1 cellular context compared by ENCODE assay signal in the genomic region with DNA sequence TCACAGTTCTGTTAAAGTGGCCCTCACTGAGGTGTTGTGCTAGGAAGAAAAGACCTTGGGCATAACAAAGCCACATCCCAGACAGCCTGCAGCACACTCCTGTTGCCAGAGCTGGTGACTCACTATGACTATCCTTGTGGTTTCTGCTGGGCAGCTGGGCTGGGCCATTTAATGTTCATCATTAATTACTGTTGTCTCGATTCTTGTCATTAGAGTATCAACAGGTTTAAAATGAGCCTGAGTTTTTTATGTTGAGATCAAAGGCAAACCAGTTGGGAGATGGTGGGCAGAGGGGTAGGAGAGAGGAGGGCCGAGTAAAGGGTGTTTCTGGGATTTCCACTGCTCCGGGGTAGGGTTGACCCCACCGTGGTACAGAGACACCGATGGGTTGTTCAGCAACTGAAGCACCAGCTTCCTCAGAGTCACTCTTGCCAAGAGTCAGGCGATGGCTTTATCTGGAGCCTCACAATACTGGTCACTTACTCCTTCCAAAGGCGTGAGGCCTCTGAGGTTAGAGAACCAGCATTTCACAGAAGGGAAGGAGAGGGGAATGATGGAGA.
TF ChIP-seq lines count a peak whose summit lies in the region.

No MANE protein-coding gene starts in this region.

TF ChIP-seq in SK-N-SH, 30 proteins besides CTCF, POLR2A, EP300 and RAD21 (continued from another document):
- TF ChIP-seq TCF12 (IDR thresholded peaks at IDR 0.05), result peak; percentile 97
- TF ChIP-seq EZH2phosphoT487 (IDR thresholded peaks at IDR 0.05; ENCODE audit: borderline replicate concordance, low read depth), result no peak
- TF ChIP-seq GATA2 (CRISPR knock-in tag; IDR thresholded peaks at IDR 0.05), result no peak
- TF ChIP-seq RFX5 (IDR thresholded peaks at IDR 0.05; ENCODE audit: low read length), result no peak
- TF ChIP-seq GABPA (IDR thresholded peaks at IDR 0.05; ENCODE audit: low read depth), result no peak
- TF ChIP-seq NFIC (IDR thresholded peaks at IDR 0.05; ENCODE audit: borderline replicate concordance), result peak; percentile 91
- no peak for TF ChIP-seq MXI1 (IDR thresholded peaks at IDR 0.05; ENCODE audit: low read depth, low read length)
- peak; percentile 69; the same call in 1 of the 2 replicates for TF ChIP-seq RXRA (IDR thresholded peaks at IDR 0.05; ENCODE audit: borderline replicate concordance, low read depth)
- TF ChIP-seq RCOR1 (IDR thresholded peaks at IDR 0.05; ENCODE audit: low read length), result no peak
- TF ChIP-seq, protein P1, sequence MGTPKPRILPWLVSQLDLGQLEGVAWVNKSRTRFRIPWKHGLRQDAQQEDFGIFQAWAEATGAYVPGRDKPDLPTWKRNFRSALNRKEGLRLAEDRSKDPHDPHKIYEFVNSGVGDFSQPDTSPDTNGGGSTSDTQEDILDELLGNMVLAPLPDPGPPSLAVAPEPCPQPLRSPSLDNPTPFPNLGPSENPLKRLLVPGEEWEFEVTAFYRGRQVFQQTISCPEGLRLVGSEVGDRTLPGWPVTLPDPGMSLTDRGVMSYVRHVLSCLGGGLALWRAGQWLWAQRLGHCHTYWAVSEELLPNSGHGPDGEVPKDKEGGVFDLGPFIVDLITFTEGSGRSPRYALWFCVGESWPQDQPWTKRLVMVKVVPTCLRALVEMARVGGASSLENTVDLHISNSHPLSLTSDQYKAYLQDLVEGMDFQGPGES (IDR thresholded peaks at IDR 0.05; ENCODE audit: low read depth, low read length), result no peak
- 0 out of 2 replicates have a peak, but pooled peaks have one; percentile 27 for TF ChIP-seq MAX (IDR thresholded peaks at IDR 0.05; ENCODE audit: low read depth)
- TF ChIP-seq FOXM1 (IDR thresholded peaks at IDR 0.05; ENCODE audit: low read depth), result 0 out of 2 replicates have a peak, but pooled peaks have one; percentile 41
- peak; percentile 36; the same call in 1 of the 2 replicates for TF ChIP-seq MEF2A (IDR thresholded peaks at IDR 0.05; ENCODE audit: borderline replicate concordance, low read depth)
- no peak for TF ChIP-seq NRF1 (IDR thresholded peaks at IDR 0.05; ENCODE audit: low read depth, low read length)
- no peak for TF ChIP-seq YY1 (IDR thresholded peaks at IDR 0.05; ENCODE audit: low read depth)
- peak; percentile 98 for TF ChIP-seq FOSL2 (IDR thresholded peaks at IDR 0.05; ENCODE audit: borderline replicate concordance, low read depth)
- peak; percentile 97 for TF ChIP-seq JUND (IDR thresholded peaks at IDR 0.05)
- peak; percentile 97 for TF ChIP-seq PBX3 (IDR thresholded peaks at IDR 0.05)
- no peak for TF ChIP-seq FOXJ3 (CRISPR knock-in tag; IDR thresholded peaks at IDR 0.05)
- TF ChIP-seq ELF1 (IDR thresholded peaks at IDR 0.05), result no peak
- no peak for TF ChIP-seq SMC3 (IDR thresholded peaks at IDR 0.05; ENCODE audit: low read depth, low read length)
- TF ChIP-seq, protein P2, sequence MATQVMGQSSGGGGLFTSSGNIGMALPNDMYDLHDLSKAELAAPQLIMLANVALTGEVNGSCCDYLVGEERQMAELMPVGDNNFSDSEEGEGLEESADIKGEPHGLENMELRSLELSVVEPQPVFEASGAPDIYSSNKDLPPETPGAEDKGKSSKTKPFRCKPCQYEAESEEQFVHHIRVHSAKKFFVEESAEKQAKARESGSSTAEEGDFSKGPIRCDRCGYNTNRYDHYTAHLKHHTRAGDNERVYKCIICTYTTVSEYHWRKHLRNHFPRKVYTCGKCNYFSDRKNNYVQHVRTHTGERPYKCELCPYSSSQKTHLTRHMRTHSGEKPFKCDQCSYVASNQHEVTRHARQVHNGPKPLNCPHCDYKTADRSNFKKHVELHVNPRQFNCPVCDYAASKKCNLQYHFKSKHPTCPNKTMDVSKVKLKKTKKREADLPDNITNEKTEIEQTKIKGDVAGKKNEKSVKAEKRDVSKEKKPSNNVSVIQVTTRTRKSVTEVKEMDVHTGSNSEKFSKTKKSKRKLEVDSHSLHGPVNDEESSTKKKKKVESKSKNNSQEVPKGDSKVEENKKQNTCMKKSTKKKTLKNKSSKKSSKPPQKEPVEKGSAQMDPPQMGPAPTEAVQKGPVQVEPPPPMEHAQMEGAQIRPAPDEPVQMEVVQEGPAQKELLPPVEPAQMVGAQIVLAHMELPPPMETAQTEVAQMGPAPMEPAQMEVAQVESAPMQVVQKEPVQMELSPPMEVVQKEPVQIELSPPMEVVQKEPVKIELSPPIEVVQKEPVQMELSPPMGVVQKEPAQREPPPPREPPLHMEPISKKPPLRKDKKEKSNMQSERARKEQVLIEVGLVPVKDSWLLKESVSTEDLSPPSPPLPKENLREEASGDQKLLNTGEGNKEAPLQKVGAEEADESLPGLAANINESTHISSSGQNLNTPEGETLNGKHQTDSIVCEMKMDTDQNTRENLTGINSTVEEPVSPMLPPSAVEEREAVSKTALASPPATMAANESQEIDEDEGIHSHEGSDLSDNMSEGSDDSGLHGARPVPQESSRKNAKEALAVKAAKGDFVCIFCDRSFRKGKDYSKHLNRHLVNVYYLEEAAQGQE (IDR thresholded peaks at IDR 0.05; ENCODE audit: low read depth, low read length), result 0 out of 2 replicates have a peak, but pooled peaks have one; percentile 47
- TF ChIP-seq TEAD4 (IDR thresholded peaks at IDR 0.05; ENCODE audit: borderline replicate concordance, insufficient read depth), result peak; percentile 86
- no peak for TF ChIP-seq TAF1 (IDR thresholded peaks at IDR 0.05; ENCODE audit: borderline replicate concordance, low read depth, low read length)
- TF ChIP-seq CHD2 (IDR thresholded peaks at IDR 0.05; ENCODE audit: low read length, partially characterized antibody), result no peak
- TF ChIP-seq, protein P3, sequence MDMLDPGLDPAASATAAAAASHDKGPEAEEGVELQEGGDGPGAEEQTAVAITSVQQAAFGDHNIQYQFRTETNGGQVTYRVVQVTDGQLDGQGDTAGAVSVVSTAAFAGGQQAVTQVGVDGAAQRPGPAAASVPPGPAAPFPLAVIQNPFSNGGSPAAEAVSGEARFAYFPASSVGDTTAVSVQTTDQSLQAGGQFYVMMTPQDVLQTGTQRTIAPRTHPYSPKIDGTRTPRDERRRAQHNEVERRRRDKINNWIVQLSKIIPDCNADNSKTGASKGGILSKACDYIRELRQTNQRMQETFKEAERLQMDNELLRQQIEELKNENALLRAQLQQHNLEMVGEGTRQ (IDR thresholded peaks at IDR 0.05; ENCODE audit: borderline replicate concordance, low read depth, low read length), result no peak
TF ChIP-seq in SK-N-SH: peak in this region for 13.
